7 cellular contexts compared by ENCODE assay signal in the genomic region with DNA sequence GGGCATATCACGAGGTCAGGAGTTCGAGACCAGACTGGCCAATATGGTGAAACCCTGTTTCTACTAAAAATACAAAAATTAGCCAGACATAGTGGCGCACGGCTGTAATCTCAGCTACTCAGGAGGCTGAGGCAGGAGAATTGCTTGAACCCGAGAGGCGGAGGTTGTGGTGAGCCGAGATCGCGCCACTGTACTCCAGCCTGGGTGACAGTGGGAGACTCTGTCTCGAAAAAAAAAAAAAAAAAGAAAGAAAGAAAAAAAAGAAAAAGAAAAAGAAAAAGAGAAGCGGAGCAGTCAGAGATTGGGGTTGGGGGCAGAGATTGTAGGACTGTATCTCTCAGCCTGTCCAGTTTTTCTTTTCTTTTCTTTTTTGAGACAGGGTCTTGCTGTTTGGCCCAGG. TPM values are rescaled to one million over a fixed set of nuclear protein-coding genes. Genes with fewer than 3 reads are reported as not detected.
"Had no signal": no experiment of that assay in that cellular context is flagged by ENCODE, and none has a peak within 500 bp of the region (broad histone marks: within the 10 kb centered on the region; RNA-seq: fewer than 3 reads in every experiment).

No MANE protein-coding gene starts in this region.

RNA-seq across cellular contexts. Expression of a gene that starts 0.7 kb away (rescaled TPM):
- total RNA-seq: smooth muscle cell had no signal

RNA-seq across cellular contexts. Expression of a gene that starts 8.3 kb away (rescaled TPM):
- total RNA-seq: occipital lobe, osteoblast, pulmonary artery endothelial cell, smooth muscle cell, thoracic aorta, vagina had no signal
- polyA plus RNA-seq: neural cell had no signal
